In genomic region chr15:74374648-74375302, GRCh38 we compare ENCODE assay signal across 8 cellular contexts. TPM values are rescaled to one million over a fixed set of nuclear protein-coding genes. Genes with fewer than 3 reads are reported as not detected.
DNase-seq lines count a peak whose midpoint lies in the region; ATAC-seq and TF ChIP-seq lines count a peak whose summit lies in the region.

No MANE protein-coding gene starts in this region.

- peak overlapping the region; percentile 73 for H3K4me3 Mint-ChIP-seq in activated CD8-positive, alpha-beta memory T cell treated with anti-CD3 and anti-CD28 coated beads, Interleukin-2, amount 10 ng/mL, durations not matched to agents 7 days and 5 days
- peak overlapping the region; percentile 89 to 91 for H3K4me3 Mint-ChIP-seq in stimulated activated naive B cell treated with anti-CD40 and anti-IgM and Interleukin-4, amounts not matched to agents 10 μg/mL and 1 μg/mL and 100 μg/mL, for 72 hours

- peak overlapping the region; percentile 81; the same call in 1 of the 2 replicates for H2AFZ ChIP-seq in PC-9

- peaks cover 29% of the 10 kb centered on the region for H3K27me3 Mint-ChIP-seq in activated CD8-positive, alpha-beta memory T cell treated with anti-CD3 and anti-CD28 coated beads, Interleukin-2, amount 10 ng/mL, durations not matched to agents 7 days and 5 days
- peaks cover 14 to 17% of the 10 kb centered on the region in 2 donors for H3K27me3 Mint-ChIP-seq in stimulated activated naive B cell treated with anti-CD40 and anti-IgM and Interleukin-4, amounts not matched to agents 10 μg/mL and 1 μg/mL and 100 μg/mL, for 72 hours

- H3K4me1 ChIP-seq in PC-9 (replicated peaks; ENCODE audit: insufficient read depth) = peaks cover 25% of the 10 kb centered on the region

- H3K9me3 Mint-ChIP-seq in activated CD8-positive, alpha-beta memory T cell treated with anti-CD3 and anti-CD28 coated beads, Interleukin-2, amount 10 ng/mL, durations not matched to agents 7 days and 5 days (ENCODE audit: low read depth) = no peaks in the 10 kb centered on the region
- no peaks in the 10 kb centered on the region for H3K9me3 Mint-ChIP-seq in stimulated activated naive B cell treated with anti-CD40 and anti-IgM and Interleukin-4, amounts not matched to agents 10 μg/mL and 1 μg/mL and 100 μg/mL, for 72 hours

- H3K36me3 Mint-ChIP-seq in activated CD8-positive, alpha-beta memory T cell treated with anti-CD3 and anti-CD28 coated beads, Interleukin-2, amount 10 ng/mL, durations not matched to agents 7 days and 5 days = no peaks in the 10 kb centered on the region
- no peaks in the 10 kb centered on the region for H3K36me3 Mint-ChIP-seq in stimulated activated naive B cell treated with anti-CD40 and anti-IgM and Interleukin-4, amounts not matched to agents 10 μg/mL and 1 μg/mL and 100 μg/mL, for 72 hours

- no peaks in the 10 kb centered on the region for H3K27me3 ChIP-seq in PC-9 (ENCODE audit: insufficient read depth, low read depth)

- no peak overlapping the region for H3K27ac ChIP-seq in PC-9

- no peaks in the 10 kb centered on the region for H3K36me3 ChIP-seq in PC-9 (ENCODE audit: low read depth)

- DNase-seq in activated CD8-positive, alpha-beta memory T cell treated with anti-CD3 and anti-CD28 coated beads, Interleukin-2, amount 10 ng/mL, durations not matched to agents 7 days and 5 days = no peak
- no peak for DNase-seq in activated CD8-positive, alpha-beta memory T cell treated with anti-CD3 and anti-CD28 coated beads for 24 hours
- DNase-seq in PC-9 (no peak), fibroblast of villous mesenchyme (ENCODE audit: low read depth) (no peak), A172 (ENCODE audit: low spot score) (no peak), KBM-7 (no peak), amygdala (lab: John Stamatoyannopoulos, UW) (no peak)
- DNase-seq in stimulated activated naive B cell treated with anti-CD40 and anti-IgM and Interleukin-4, amounts not matched to agents 10 μg/mL and 1 μg/mL and 100 μg/mL, for 72 hours = no peak

- POLR2A ChIA-PET in PC-9 (lab: Charles Lee; ENCODE audit: unreplicated experiment) = no interaction called here

- intact Hi-C loops in PC-9 (cut with micrococcal nuclease; ENCODE audit: unreplicated experiment) = loop anchor here (1.0 to 10.0 kb wide), 6 partner anchors 64 to 580 kb away; partner anchors contain the start of genes ARID3B, CLK3 and RPP25

- H3K4me2 ChIP-seq in PC-9 = peak overlapping the region; percentile 96

- peaks cover 27% of the 10 kb centered on the region for H3K4me1 Mint-ChIP-seq in activated CD8-positive, alpha-beta memory T cell treated with anti-CD3 and anti-CD28 coated beads, Interleukin-2, amount 10 ng/mL, durations not matched to agents 7 days and 5 days
- peaks cover 32 to 68% of the 10 kb centered on the region in 2 donors for H3K4me1 Mint-ChIP-seq in stimulated activated naive B cell treated with anti-CD40 and anti-IgM and Interleukin-4, amounts not matched to agents 10 μg/mL and 1 μg/mL and 100 μg/mL, for 72 hours

- H3K9me2 ChIP-seq in PC-9 (ENCODE audit: insufficient read depth) = no peaks in the 10 kb centered on the region

- H3F3A ChIP-seq in PC-9 (ENCODE audit: insufficient read depth, low read depth) = peaks cover 10% of the 10 kb centered on the region; the same call in 1 of the 2 replicates

- BruUV-seq in PC-9 (replicated peaks; lab: Mats Ljungman, UMichigan) = no TSS peak

- H3K9me3 ChIP-seq in PC-9 (ENCODE audit: insufficient read depth, low read depth) = no peaks in the 10 kb centered on the region

- CTCF ChIA-PET in activated CD8-positive, alpha-beta memory T cell treated with anti-CD3 and anti-CD28 coated beads, Interleukin-2, amount 10 ng/mL, durations not matched to agents 7 days and 5 days (lab: Charles Lee) = interaction anchor here (0.6 to 18.5 kb wide), 28 partner anchors 9 to 397 kb away, joined by 3 to 668 read pairs (median 6); partner anchors contain the start of genes ARID3B, CLK3, SEMA7A and UBL7
- CTCF ChIA-PET in PC-9 (lab: Charles Lee) = interaction anchor here (1.3 kb wide), 1 partner anchor 257 kb away, joined by 4 read pairs; no protein-coding TSS in a partner anchor

- H3K4me3 ChIP-seq in PC-9 (peak overlapping the region; percentile 67; the same call in 1 of the 2 replicates), fibroblast of villous mesenchyme (ENCODE audit: low read depth, low read length) (peak overlapping the region; percentile 78)

- in situ Hi-C loops in KBM-7 (cut with MboI; ENCODE audit: low pct_unique_long_range_greater_than_20kb, low sequenced_read_pairs) = no loop called here

- no peak for TF ChIP-seq CTCF in PC-9 (conservative IDR thresholded peaks at IDR 0.05)
- no peak for TF ChIP-seq CTCF in fibroblast of villous mesenchyme (IDR thresholded peaks at IDR 0.05; ENCODE audit: insufficient read depth, low read depth, low read length)

- H3K79me2 ChIP-seq in PC-9 (ENCODE audit: low read depth) = no peaks in the 10 kb centered on the region

- no peaks in the 10 kb centered on the region for H4K20me1 ChIP-seq in PC-9 (ENCODE audit: insufficient read depth)

- ATAC-seq in activated CD8-positive, alpha-beta memory T cell treated with anti-CD3 and anti-CD28 coated beads, Interleukin-2, amount 10 ng/mL, durations not matched to agents 7 days and 5 days = no peak
- ATAC-seq in stimulated activated naive B cell treated with anti-CD40 and anti-IgM and Interleukin-4, amounts not matched to agents 10 μg/mL and 1 μg/mL and 100 μg/mL, for 72 hours (replicated peaks) = peak in 1 of 2 donors; percentile 0

- H3K27ac Mint-ChIP-seq in activated CD8-positive, alpha-beta memory T cell treated with anti-CD3 and anti-CD28 coated beads, Interleukin-2, amount 10 ng/mL, durations not matched to agents 7 days and 5 days = peak overlapping the region; percentile 75
- peak overlapping the region; percentile 89 for H3K27ac Mint-ChIP-seq in stimulated activated naive B cell treated with anti-CD40 and anti-IgM and Interleukin-4, amounts not matched to agents 10 μg/mL and 1 μg/mL and 100 μg/mL, for 72 hours

RNA-seq across cellular contexts. Expression of gene CYP11A1, which starts 7.3 kb away (rescaled TPM):
- under 1 TPM in 1 of 2 experiments, not detected in 1; 0.55 TPM for total RNA-seq in activated CD8-positive, alpha-beta memory T cell treated with anti-CD3 and anti-CD28 coated beads, Interleukin-2, amount 10 ng/mL, durations not matched to agents 7 days and 5 days
- total RNA-seq in PC-9 (2021) = 7.1 and 9.6 TPM in 2 replicates
- 0.64 and 0.86 TPM in 2 replicates for total RNA-seq in fibroblast of villous mesenchyme
- 1.2 TPM in 1 of 2 replicates, not detected in the other for total RNA-seq in A172 (2014; rRNA removed; shearing (Covaris generic))

RNA-seq across cellular contexts. Expression of gene SEMA7A, which starts 59.0 kb away (rescaled TPM):
- 10 to 100 TPM; 26.4 to 32.9 TPM for total RNA-seq in activated CD8-positive, alpha-beta memory T cell treated with anti-CD3 and anti-CD28 coated beads, Interleukin-2, amount 10 ng/mL, durations not matched to agents 7 days and 5 days
- total RNA-seq in PC-9 (2021) (8.3 and 14.5 TPM in 2 replicates), fibroblast of villous mesenchyme (16.8 and 24.6 TPM in 2 replicates)
- total RNA-seq in A172 (2014; rRNA removed; shearing (Covaris generic)) = 12.6 and 14.3 TPM in 2 replicates
